ENCODE assay signal across 8 cellular contexts in genomic region chr14:100546051-100546443, GRCh38. TPM values are rescaled to one million over a fixed set of nuclear protein-coding genes. Genes with fewer than 3 reads are reported as not detected.
DNase-seq lines count a peak whose midpoint lies in the region; ATAC-seq and TF ChIP-seq lines count a peak whose summit lies in the region.
"Had no signal": no experiment of that assay in that cellular context is flagged by ENCODE, and none has a peak within 500 bp of the region (broad histone marks: within the 10 kb centered on the region; RNA-seq: fewer than 3 reads in every experiment).

No MANE protein-coding gene starts in this region.

- H3K9me2 ChIP-seq in OCI-LY7 (ENCODE audit: insufficient read depth, low read length) = no peaks in the 10 kb centered on the region

- no peak overlapping the region for H3K27ac ChIP-seq in OCI-LY7 (ENCODE audit: low read depth, low read length, poor library complexity, severe bottlenecking)

- no peaks in the 10 kb centered on the region for H3K9me3 ChIP-seq in OCI-LY7 (ENCODE audit: low read length)

- H3K4me2 ChIP-seq in OCI-LY7 (ENCODE audit: low read length) = no peak overlapping the region; the same call in 1 of the 2 replicates

- BruUV-seq in OCI-LY7 (replicated peaks; lab: Mats Ljungman, UMichigan) = no TSS peak

- CTCF ChIA-PET in GM10248 (lab: Yijun Ruan, JAX) (no interaction called here), OCI-LY7 (lab: Charles Lee; ENCODE audit: unreplicated experiment) (no interaction called here)

- peaks cover 6% of the 10 kb centered on the region for H3K4me1 ChIP-seq in OCI-LY7 (ENCODE audit: insufficient read depth, low read length, poor library complexity, severe bottlenecking)

- DNase-seq in GM10248 (ENCODE audit: extremely low spot score) (peak; percentile 74), OCI-LY7 (ENCODE audit: low spot score) (peak; percentile 37), amniotic stem cell (lab: John Stamatoyannopoulos, UW) (no peak), activated gamma-delta T cell treated with Interleukin-2 at 50 U/mL for 16 hours (no peak)
- peak; percentile 11 for DNase-seq in stimulated activated CD8-positive, alpha-beta memory T cell treated with anti-CD3 and anti-CD28 coated beads, Interleukin-15, amount 100 ng/mL, for 1 hour (ENCODE audit: low read depth)
- DNase-seq: NCI-H2171 treated with DMSO at 0.1 percent for 48 hours had no signal

- TF ChIP-seq CTCF in GM10248 (IDR thresholded peaks at IDR 0.05; ENCODE audit: control extremely low read depth, extremely low read depth, low read depth, missing control alignments) (no peak), OCI-LY7 (conservative IDR thresholded peaks at IDR 0.05; ENCODE audit: low read length) (no peak)

- no peak overlapping the region for H3K4me3 ChIP-seq in OCI-LY7 (ENCODE audit: low read depth, low read length, poor library complexity, severe bottlenecking)

- no peaks in the 10 kb centered on the region; the same call in 1 of the 2 replicates for H4K20me1 ChIP-seq in OCI-LY7 (ENCODE audit: insufficient read depth, low read length)

- ATAC-seq in esophagus mucosa = peak; percentile 1
- no peak for ATAC-seq in HG03097 (IDR thresholded peaks at IDR 0.05; ENCODE audit: low FRiP score, unreplicated experiment)

- H3K36me3 ChIP-seq in OCI-LY7 (ENCODE audit: insufficient read depth, low read length) = no peaks in the 10 kb centered on the region

- POLR2A ChIA-PET in GM10248 (lab: Yijun Ruan, JAX) = no interaction called here
- POLR2A ChIA-PET in OCI-LY7 (lab: Charles Lee) = no interaction called here

- H3K79me2 ChIP-seq in OCI-LY7 (ENCODE audit: insufficient read depth, low read depth, low read length) = no peaks in the 10 kb centered on the region

- intact Hi-C loops in OCI-LY7 (cut with micrococcal nuclease; ENCODE audit: unreplicated experiment) = no loop called here

- no peak overlapping the region for H2AFZ ChIP-seq in OCI-LY7 (ENCODE audit: low read length)

RNA-seq across cellular contexts. Expression of gene BEGAIN, which starts 41.2 kb away (rescaled TPM):
- 1.8 TPM in 1 of 2 replicates, not detected in the other for total RNA-seq in OCI-LY7 (2014; rRNA removed; shearing (Covaris generic))
- total RNA-seq in OCI-LY7 (2022) (0.06 and 0.76 TPM in 2 replicates), esophagus mucosa (0.68 TPM)

Comparison
In these comparisons a context has a peak if more than half of its experiments do, and no peak if none do; other contexts are left out.
1. DNase-seq: peak in GM10248 (single experiment), OCI-LY7 (single experiment) and stimulated activated CD8-positive, alpha-beta memory T cell treated with anti-CD3 and anti-CD28 coated beads, Interleukin-15, amount 100 ng/mL, for 1 hour (single experiment); none in amniotic stem cell (single experiment) and activated gamma-delta T cell treated with Interleukin-2 at 50 U/mL for 16 hours (single experiment).